Comparison of ENCODE assay signal across 9 cellular contexts in the genomic region with DNA sequence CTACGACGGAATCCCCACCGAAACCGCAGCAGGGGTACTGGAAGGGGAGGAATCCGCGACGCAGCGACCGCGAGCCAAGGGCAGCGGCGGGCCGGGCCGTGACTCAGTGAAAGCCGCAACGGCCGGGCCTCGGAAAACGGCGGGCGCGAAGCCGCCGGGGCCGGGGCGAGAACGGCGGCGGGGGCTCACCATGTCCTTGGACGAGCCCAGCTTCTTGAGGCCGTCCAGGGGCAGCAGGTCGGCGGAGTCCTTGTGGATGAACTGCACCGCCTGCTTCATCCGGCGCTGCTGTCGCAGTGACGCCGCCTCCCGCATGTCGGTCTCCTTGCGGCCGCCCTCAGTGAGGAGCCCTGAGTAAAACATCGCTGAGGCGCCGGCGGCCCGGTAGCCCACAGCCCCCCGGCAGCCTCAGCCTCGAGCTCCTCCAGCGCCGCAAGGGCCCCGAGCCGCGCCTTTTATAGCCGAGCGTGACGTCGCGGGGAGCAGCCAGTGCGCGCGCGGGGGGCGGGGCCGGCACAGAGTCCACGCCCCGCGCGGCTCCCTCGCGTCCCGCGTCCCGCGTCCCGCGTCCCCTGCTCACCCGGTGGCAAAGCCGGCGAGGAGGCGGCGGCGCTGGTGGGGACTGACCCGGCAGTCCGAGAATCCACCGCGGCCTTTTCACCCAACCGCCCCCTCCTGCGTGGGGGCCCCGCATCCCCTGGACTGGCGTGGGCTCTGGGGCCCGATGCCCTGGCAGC. TPM values are rescaled to one million over a fixed set of nuclear protein-coding genes. Genes with fewer than 3 reads are reported as not detected.
DNase-seq lines count a peak whose midpoint lies in the region; ATAC-seq, FAIRE-seq and TF ChIP-seq lines count a peak whose summit lies in the region.
"Had no signal": no experiment of that assay in that cellular context is flagged by ENCODE, and none has a peak within 500 bp of the region (broad histone marks: within the 10 kb centered on the region; RNA-seq: fewer than 3 reads in every experiment).

NRIP3 (minus strand) TSS at position 429 of the 737 bp plus-strand sequence; CDS start at position 363, 66 bp downstream.

- H3K4me3 ChIP-seq in ovary = peak within 1 kb of the TSS; percentile 42

- H3K4me1 Mint-ChIP-seq in activated naive CD8-positive, alpha-beta T cell treated with anti-CD3 and anti-CD28 coated beads for 36 hours = peaks cover 24% of the 10 kb centered on the region

- H3K27me3 ChIP-seq in ovary = no peaks in the 10 kb centered on the region

- H3K27ac ChIP-seq in ovary (no peak within 1 kb of the TSS), temporal lobe (ENCODE audit: low read depth, low read length) (no peak within 1 kb of the TSS)

- peaks cover 12% of the 10 kb centered on the region for H3K4me1 ChIP-seq in ovary (ENCODE audit: insufficient read depth)

- no peak for TF ChIP-seq POLR2A in ovary (IDR thresholded peaks at IDR 0.05)

- peak; percentile 70 for FAIRE-seq in HTR-8/SVneo (lab: Jason Lieb, UNC)
- FAIRE-seq: colon had no signal

- peak within 1 kb of the TSS; percentile 31 for H3K27ac Mint-ChIP-seq in activated naive CD8-positive, alpha-beta T cell treated with anti-CD3 and anti-CD28 coated beads for 36 hours

- peak; percentile 91 for ATAC-seq in Right ventricle myocardium superior (ENCODE audit: poor library complexity)
- no peak for ATAC-seq in HG03139 (IDR thresholded peaks at IDR 0.05; ENCODE audit: unreplicated experiment)

- TF ChIP-seq EP300 in ovary (IDR thresholded peaks at IDR 0.05) = no peak

- peaks cover 55% of the 10 kb centered on the region for H3K27me3 Mint-ChIP-seq in activated naive CD8-positive, alpha-beta T cell treated with anti-CD3 and anti-CD28 coated beads for 36 hours

- WGBS in ovary, 3 donors = 1 to 2% (median 1%) methylated on average over 39 to 93 of the region's 93 CpGs

- peak within 1 kb of the TSS; percentile 69 for H3K4me3 Mint-ChIP-seq in activated naive CD8-positive, alpha-beta T cell treated with anti-CD3 and anti-CD28 coated beads for 36 hours

- H3K9me3 Mint-ChIP-seq in activated naive CD8-positive, alpha-beta T cell treated with anti-CD3 and anti-CD28 coated beads for 36 hours = no peaks in the 10 kb centered on the region

- peak; percentile 81 for DNase-seq in ELR (ENCODE audit: low read depth)
- DNase-seq in HTR-8/SVneo (ENCODE audit: insufficient read length, low spot score) = peak; percentile 63
- peak; percentile 73 for DNase-seq in SKM-1 treated with dmso at 0.1 percent for 144 hours (lab: John Stamatoyannopoulos, UW; ENCODE audit: unreplicated experiment)
- DNase-seq in activated naive CD8-positive, alpha-beta T cell treated with anti-CD3 and anti-CD28 coated beads for 36 hours = peak; percentile 72
- peak; percentile 81 for DNase-seq in Right ventricle myocardium superior
- DNase-seq in ovary = peak; percentile 61 to 78 (median 70)

- TF ChIP-seq CTCF in ovary (IDR thresholded peaks at IDR 0.05) = no peak

- H3K36me3 Mint-ChIP-seq in activated naive CD8-positive, alpha-beta T cell treated with anti-CD3 and anti-CD28 coated beads for 36 hours = no peaks in the 10 kb centered on the region

- intact Hi-C loops in Right ventricle myocardium superior (cut with DNase I) (no loop called here), ovary (cut with DNase I) (no loop called here)

- H3K9me3 ChIP-seq in ovary = no peaks in the 10 kb centered on the region

- no peaks in the 10 kb centered on the region for H3K36me3 ChIP-seq in ovary

RNA-seq across cellular contexts. Expression of gene NRIP3, which starts in this region (rescaled TPM):
- total RNA-seq in activated naive CD8-positive, alpha-beta T cell treated with anti-CD3 and anti-CD28 coated beads for 36 hours = 1 to 10 TPM in 1 of 2 experiments, under 1 TPM in 1; 0.95 to 1.5 TPM
- 1.0 TPM for total RNA-seq in Right ventricle myocardium superior
- total RNA-seq in ovary = 1 to 10 TPM in 3 of 7 donors, under 1 TPM in 4; 0.24 to 1.6 (median 0.99) TPM
- 10 to 100 TPM in 1 of 2 donors, under 1 TPM in 1; 0.24 to 16.9 TPM for polyA plus RNA-seq in ovary
- 16.7 TPM for total RNA-seq in temporal lobe
